In genomic region chr10:1406976-1407945, GRCh38 we compare ENCODE assay signal across 25 cellular contexts.
A peak's percentile ranks its signal among the peaks of the same experiment; 100 is the strongest.
DNase-seq lines count a peak whose midpoint lies in the region; ATAC-seq and TF ChIP-seq lines count a peak whose summit lies in the region.
"Had no signal": no experiment of that assay in that cellular context is flagged by ENCODE, and none has a peak within 500 bp of the region (broad histone marks: within the 10 kb centered on the region; RNA-seq: fewer than 3 reads in every experiment).

No MANE protein-coding gene starts in this region.

- no peak overlapping the region for H2BK15ac ChIP-seq in neuronal stem cell (ENCODE audit: low read length)

- H3K27me3 ChIP-seq in GM23338 (ENCODE audit: insufficient read depth) (no peaks in the 10 kb centered on the region), endodermal cell (ENCODE audit: control insufficient read depth, insufficient read depth, low read length, poor library complexity, severe bottlenecking) (no peaks in the 10 kb centered on the region), neuronal stem cell (ENCODE audit: control insufficient read depth in 3 of 3, insufficient read depth in 3 of 3, low read depth in 1 of 3, low read length in 3 of 3) (peaks cover 0 to 4% (median 0%) of the 10 kb centered on the region in 3 experiments)
- H3K27me3 ChIP-seq: BLaER1, Peyer's patch, SJCRH30 had no signal

- no peaks in the 10 kb centered on the region for H3K36me3 ChIP-seq in GM23338 (ENCODE audit: insufficient read depth)
- H3K36me3 ChIP-seq in endodermal cell (ENCODE audit: control insufficient read depth, insufficient read depth, low read length): no peaks in the 10 kb centered on the region
- H3K36me3 ChIP-seq in neuronal stem cell (replicated peaks in 1 of 2; ENCODE audit: control insufficient read depth in 2 of 2, insufficient read depth in 2 of 2, low read length in 2 of 2): no peaks in the 10 kb centered on the region
- H3K36me3 ChIP-seq: BLaER1, Peyer's patch, SJCRH30 had no signal

- H3K4me1 ChIP-seq in GM23338 (ENCODE audit: insufficient read depth) (no peaks in the 10 kb centered on the region), endodermal cell (ENCODE audit: control insufficient read depth, insufficient read depth, low read length) (no peaks in the 10 kb centered on the region), neuronal stem cell (ENCODE audit: control insufficient read depth in 2 of 2, insufficient read depth in 1 of 2, low read depth in 1 of 2, low read length in 2 of 2) (no peaks in the 10 kb centered on the region)
- H3K4me1 ChIP-seq: Peyer's patch, SJCRH30 had no signal

- peak overlapping the region; percentile 33 for H2AK5ac ChIP-seq in neuronal stem cell (ENCODE audit: low read depth, low read length)

- H3K27me3 Mint-ChIP-seq in GM23338 (ENCODE audit: insufficient read depth, low read depth, poor library complexity) (peaks cover 2% of the 10 kb centered on the region), endodermal cell (ENCODE audit: insufficient read depth) (no peaks in the 10 kb centered on the region)

- H3K4me3 Mint-ChIP-seq in GM23338 (no peak overlapping the region), endodermal cell (no peak overlapping the region)
- H3K4me3 Mint-ChIP-seq: CD4-positive, alpha-beta T cell had no signal

- H3K27ac ChIP-seq in GM23338 (ENCODE audit: low read depth) (no peak overlapping the region), endodermal cell (ENCODE audit: low read depth, low read length) (no peak overlapping the region), neuronal stem cell (replicated peaks; ENCODE audit: low read length) (no peak overlapping the region)
- H3K27ac ChIP-seq: 22Rv1, BLaER1, Peyer's patch, SJCRH30 had no signal

- H2AFZ ChIP-seq in GM23338 (no peak overlapping the region), neuronal stem cell (ENCODE audit: low read length) (no peak overlapping the region)

- H3K36me3 Mint-ChIP-seq in GM23338 (ENCODE audit: low read depth) (no peaks in the 10 kb centered on the region), endodermal cell (ENCODE audit: low read depth) (no peaks in the 10 kb centered on the region)

- H3K23ac ChIP-seq in neuronal stem cell (ENCODE audit: low read depth, low read length, poor library complexity): no peak overlapping the region

- H3K4me1 Mint-ChIP-seq in GM23338 (peaks cover 12% of the 10 kb centered on the region; the same call in 2 of the 3 replicates), endodermal cell (no peaks in the 10 kb centered on the region)

- H3K9ac ChIP-seq in endodermal cell (ENCODE audit: extremely low read depth, low read length, poor library complexity, severe bottlenecking) (no peak overlapping the region), neuronal stem cell (ENCODE audit: low read depth, low read length, poor library complexity) (no peak overlapping the region)
- H3K9ac ChIP-seq: BLaER1 had no signal

- DNase-seq in NCI-H748 (lab: John Stamatoyannopoulos, UW; ENCODE audit: unreplicated experiment) (peak; percentile 39), NCI-H748 treated with DMSO at 0.1 percent for 48 hours (lab: John Stamatoyannopoulos, UW) (no peak), GM23338 (ENCODE audit: low spot score) (no peak), endodermal cell (peak; percentile 53), neuronal stem cell (ENCODE audit: low spot score) (no peak), NCI-H187 treated with DMSO at 0.1 percent for 48 hours (lab: John Stamatoyannopoulos, UW) (no peak), NCI-H1105 (lab: John Stamatoyannopoulos, UW) (no peak), HT-29 (ENCODE audit: low spot score) (no peak)
- DNase-seq: ACHN; CD4-positive, alpha-beta T cell; COR-L47; DMS 273 treated with DMSO at 0.1 percent for 48 hours; GOT3; NCI-H1092; NCI-H1436 treated with DMSO at 0.1 percent for 48 hours; NCI-H2029; NCI-H226; NCI-H510A treated with DMSO at 0.1 percent for 48 hours; NCI-H82; Peyer's patch; SJCRH30 had no signal

- H3K27ac Mint-ChIP-seq in GM23338 (no peak overlapping the region), endodermal cell (no peak overlapping the region)
- H3K27ac Mint-ChIP-seq: CD4-positive, alpha-beta T cell had no signal

- TF ChIP-seq CTCF in GM23338 (conservative IDR thresholded peaks at IDR 0.05; ENCODE audit: low read depth in 2 of 2) (no peak), endodermal cell (conservative IDR thresholded peaks at IDR 0.05) (no peak)

- H2BK12ac ChIP-seq in neuronal stem cell (ENCODE audit: low read length): no peak overlapping the region

- no peak overlapping the region for H4K8ac ChIP-seq in neuronal stem cell (ENCODE audit: low read depth, low read length)

- no peak overlapping the region for H3K4me2 ChIP-seq in GM23338
- H3K4me2 ChIP-seq in neuronal stem cell (ENCODE audit: insufficient read depth, low read length, poor library complexity, severe bottlenecking): no peak overlapping the region

- H4K20me1 ChIP-seq in GM23338 (replicated peaks; ENCODE audit: insufficient read depth): no peaks in the 10 kb centered on the region
- H4K20me1 ChIP-seq: BLaER1 had no signal

- H3K9me3 ChIP-seq in endodermal cell (ENCODE audit: control insufficient read depth, low read length) (no peaks in the 10 kb centered on the region), neuronal stem cell (replicated peaks in 1 of 2; ENCODE audit: control insufficient read depth in 2 of 2, insufficient read depth in 1 of 2, low read depth in 1 of 2, low read length in 2 of 2) (no peaks in the 10 kb centered on the region)
- H3K9me3 ChIP-seq: BLaER1, Peyer's patch, SJCRH30 had no signal

- no peak overlapping the region for H2BK120ac ChIP-seq in neuronal stem cell (ENCODE audit: low read depth, low read length)

- no peaks in the 10 kb centered on the region for H3K79me2 ChIP-seq in GM23338 (replicated peaks; ENCODE audit: insufficient read depth)

- H3K9me3 Mint-ChIP-seq in GM23338 (no peaks in the 10 kb centered on the region), endodermal cell (no peaks in the 10 kb centered on the region)
- H3K9me3 Mint-ChIP-seq: CD4-positive, alpha-beta T cell had no signal

- no peaks in the 10 kb centered on the region for H3K9me2 ChIP-seq in GM23338 (ENCODE audit: insufficient read depth)

- no peaks in the 10 kb centered on the region for H3K79me1 ChIP-seq in neuronal stem cell (ENCODE audit: low read depth, low read length)

- H3K4ac ChIP-seq in neuronal stem cell (ENCODE audit: low read length): no peak overlapping the region

- H3F3A ChIP-seq in GM23338 (replicated peaks; ENCODE audit: low read depth): no peaks in the 10 kb centered on the region

- no peak overlapping the region for H4K91ac ChIP-seq in neuronal stem cell (ENCODE audit: low read depth, low read length, poor library complexity)

- H3K18ac ChIP-seq in neuronal stem cell (ENCODE audit: low read length): peak overlapping the region; percentile 4

- 89 to 90% methylated on average over 19 to 25 of the region's 25 CpGs for WGBS in endodermal cell (ENCODE audit: insufficient coverage in 1 of 2, insufficient read length in 1 of 2), 2 experiments
- WGBS in neuronal stem cell (ENCODE audit: extremely low coverage in 2 of 2, insufficient read length in 2 of 2, insufficient replicate concordance in 1 of 2), 2 donors: no CpG with 5 or more reads among the region's 25 CpGs

- H3K4me3 ChIP-seq in GM23338 (no peak overlapping the region), endodermal cell (ENCODE audit: low read length) (no peak overlapping the region), neuronal stem cell (ENCODE audit: low read length in 2 of 2) (no peak overlapping the region)
- H3K4me3 ChIP-seq: BLaER1, K562, Peyer's patch, SJCRH30 had no signal

- no peak overlapping the region for H2BK5ac ChIP-seq in neuronal stem cell (ENCODE audit: low read length)

- ATAC-seq in GM23338: peak; percentile 16; the same call in 1 of the 3 replicates
- ATAC-seq: HepG2, K562 had no signal

- no peak overlapping the region for H3K14ac ChIP-seq in neuronal stem cell (ENCODE audit: low read length)

TF ChIP-seq in GM23338, 12 proteins besides CTCF, POLR2A, EP300 and RAD21 (continues in another document):
- TF ChIP-seq REST (IDR thresholded peaks at IDR 0.05; ENCODE audit: unreplicated experiment) (no peak), CREB1 (CRISPR knock-in tag; IDR thresholded peaks at IDR 0.05; ENCODE audit: low read depth) (no peak), EZH2 (IDR thresholded peaks at IDR 0.05; ENCODE audit: low read depth, unreplicated experiment) (no peak), ETS1 (IDR thresholded peaks at IDR 0.05) (no peak), ZNF114 (CRISPR knock-in tag; IDR thresholded peaks at IDR 0.05) (no peak), JUNB (IDR thresholded peaks at IDR 0.05; ENCODE audit: unreplicated experiment) (no peak), POLR2AphosphoS5 (IDR thresholded peaks at IDR 0.05; ENCODE audit: low read depth) (no peak)

Comparison
In these comparisons a context has a peak if more than half of its experiments do, and no peak if none do; other contexts are left out.
1. DNase-seq: peak in NCI-H748 (single experiment) and endodermal cell (single experiment); none in NCI-H748 treated with DMSO at 0.1 percent for 48 hours (single experiment), GM23338 (single experiment), neuronal stem cell (single experiment), NCI-H187 treated with DMSO at 0.1 percent for 48 hours (single experiment), NCI-H1105 (single experiment) and HT-29 (single experiment).